2 cellular contexts compared by ENCODE assay signal in the genomic region with DNA sequence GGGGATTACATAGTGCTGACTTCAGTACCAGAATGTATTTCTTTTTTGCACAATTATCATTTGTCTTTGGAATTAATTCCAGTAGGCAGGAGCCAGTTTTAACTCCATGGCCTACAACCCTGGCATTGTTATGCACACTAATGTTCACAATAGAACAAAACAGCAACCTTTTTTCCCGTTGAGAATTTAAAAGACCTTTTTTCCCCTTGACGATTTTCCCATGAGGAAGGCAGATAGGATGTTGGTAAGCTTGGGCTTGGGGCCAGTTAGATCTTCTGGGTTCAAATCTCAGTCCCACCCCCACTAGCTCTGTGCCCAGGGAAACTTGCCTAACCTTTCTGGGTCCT.
TF ChIP-seq lines count a peak whose summit lies in the region.

No MANE protein-coding gene starts in this region.

TF ChIP-seq in GM23338, 12 proteins besides CTCF, POLR2A, EP300 and RAD21 (continued from another document):
- TF ChIP-seq EZH2phosphoT487 (IDR thresholded peaks at IDR 0.05; ENCODE audit: unreplicated experiment): no peak
- TF ChIP-seq, protein P1, sequence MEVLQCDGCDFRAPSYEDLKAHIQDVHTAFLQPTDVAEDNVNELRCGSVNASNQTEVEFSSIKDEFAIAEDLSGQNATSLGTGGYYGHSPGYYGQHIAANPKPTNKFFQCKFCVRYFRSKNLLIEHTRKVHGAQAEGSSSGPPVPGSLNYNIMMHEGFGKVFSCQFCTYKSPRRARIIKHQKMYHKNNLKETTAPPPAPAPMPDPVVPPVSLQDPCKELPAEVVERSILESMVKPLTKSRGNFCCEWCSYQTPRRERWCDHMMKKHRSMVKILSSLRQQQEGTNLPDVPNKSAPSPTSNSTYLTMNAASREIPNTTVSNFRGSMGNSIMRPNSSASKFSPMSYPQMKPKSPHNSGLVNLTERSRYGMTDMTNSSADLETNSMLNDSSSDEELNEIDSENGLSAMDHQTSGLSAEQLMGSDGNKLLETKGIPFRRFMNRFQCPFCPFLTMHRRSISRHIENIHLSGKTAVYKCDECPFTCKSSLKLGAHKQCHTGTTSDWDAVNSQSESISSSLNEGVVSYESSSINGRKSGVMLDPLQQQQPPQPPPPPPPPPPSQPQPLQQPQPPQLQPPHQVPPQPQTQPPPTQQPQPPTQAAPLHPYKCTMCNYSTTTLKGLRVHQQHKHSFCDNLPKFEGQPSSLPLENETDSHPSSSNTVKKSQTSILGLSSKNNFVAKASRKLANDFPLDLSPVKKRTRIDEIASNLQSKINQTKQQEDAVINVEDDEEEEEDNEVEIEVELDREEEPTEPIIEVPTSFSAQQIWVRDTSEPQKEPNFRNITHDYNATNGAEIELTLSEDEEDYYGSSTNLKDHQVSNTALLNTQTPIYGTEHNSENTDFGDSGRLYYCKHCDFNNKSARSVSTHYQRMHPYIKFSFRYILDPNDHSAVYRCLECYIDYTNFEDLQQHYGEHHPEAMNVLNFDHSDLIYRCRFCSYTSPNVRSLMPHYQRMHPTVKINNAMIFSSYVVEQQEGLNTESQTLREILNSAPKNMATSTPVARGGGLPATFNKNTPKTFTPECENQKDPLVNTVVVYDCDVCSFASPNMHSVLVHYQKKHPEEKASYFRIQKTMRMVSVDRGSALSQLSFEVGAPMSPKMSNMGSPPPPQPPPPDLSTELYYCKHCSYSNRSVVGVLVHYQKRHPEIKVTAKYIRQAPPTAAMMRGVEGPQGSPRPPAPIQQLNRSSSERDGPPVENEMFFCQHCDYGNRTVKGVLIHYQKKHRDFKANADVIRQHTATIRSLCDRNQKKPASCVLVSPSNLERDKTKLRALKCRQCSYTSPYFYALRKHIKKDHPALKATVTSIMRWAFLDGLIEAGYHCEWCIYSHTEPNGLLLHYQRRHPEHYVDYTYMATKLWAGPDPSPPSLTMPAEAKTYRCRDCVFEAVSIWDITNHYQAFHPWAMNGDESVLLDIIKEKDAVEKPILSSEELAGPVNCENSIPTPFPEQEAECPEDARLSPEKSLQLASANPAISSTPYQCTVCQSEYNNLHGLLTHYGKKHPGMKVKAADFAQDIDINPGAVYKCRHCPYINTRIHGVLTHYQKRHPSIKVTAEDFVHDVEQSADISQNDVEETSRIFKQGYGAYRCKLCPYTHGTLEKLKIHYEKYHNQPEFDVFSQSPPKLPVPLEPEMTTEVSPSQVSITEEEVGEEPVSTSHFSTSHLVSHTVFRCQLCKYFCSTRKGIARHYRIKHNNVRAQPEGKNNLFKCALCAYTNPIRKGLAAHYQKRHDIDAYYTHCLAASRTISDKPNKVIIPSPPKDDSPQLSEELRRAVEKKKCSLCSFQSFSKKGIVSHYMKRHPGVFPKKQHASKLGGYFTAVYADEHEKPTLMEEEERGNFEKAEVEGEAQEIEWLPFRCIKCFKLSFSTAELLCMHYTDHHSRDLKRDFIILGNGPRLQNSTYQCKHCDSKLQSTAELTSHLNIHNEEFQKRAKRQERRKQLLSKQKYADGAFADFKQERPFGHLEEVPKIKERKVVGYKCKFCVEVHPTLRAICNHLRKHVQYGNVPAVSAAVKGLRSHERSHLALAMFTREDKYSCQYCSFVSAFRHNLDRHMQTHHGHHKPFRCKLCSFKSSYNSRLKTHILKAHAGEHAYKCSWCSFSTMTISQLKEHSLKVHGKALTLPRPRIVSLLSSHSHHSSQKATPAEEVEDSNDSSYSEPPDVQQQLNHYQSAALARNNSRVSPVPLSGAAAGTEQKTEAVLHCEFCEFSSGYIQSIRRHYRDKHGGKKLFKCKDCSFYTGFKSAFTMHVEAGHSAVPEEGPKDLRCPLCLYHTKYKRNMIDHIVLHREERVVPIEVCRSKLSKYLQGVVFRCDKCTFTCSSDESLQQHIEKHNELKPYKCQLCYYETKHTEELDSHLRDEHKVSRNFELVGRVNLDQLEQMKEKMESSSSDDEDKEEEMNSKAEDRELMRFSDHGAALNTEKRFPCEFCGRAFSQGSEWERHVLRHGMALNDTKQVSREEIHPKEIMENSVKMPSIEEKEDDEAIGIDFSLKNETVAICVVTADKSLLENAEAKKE (CRISPR knock-in tag; IDR thresholded peaks at IDR 0.05): 0 out of 2 replicates have a peak, but pooled peaks have one; percentile 16
- no peak for TF ChIP-seq POLR2AphosphoS5 (IDR thresholded peaks at IDR 0.05; ENCODE audit: low read depth)
- TF ChIP-seq STAT1 (IDR thresholded peaks at IDR 0.05; ENCODE audit: unreplicated experiment): no peak

TF ChIP-seq in WTC11, 78 proteins besides CTCF, POLR2A, EP300 and RAD21 (continued from another document):
- TF ChIP-seq, protein P2, sequence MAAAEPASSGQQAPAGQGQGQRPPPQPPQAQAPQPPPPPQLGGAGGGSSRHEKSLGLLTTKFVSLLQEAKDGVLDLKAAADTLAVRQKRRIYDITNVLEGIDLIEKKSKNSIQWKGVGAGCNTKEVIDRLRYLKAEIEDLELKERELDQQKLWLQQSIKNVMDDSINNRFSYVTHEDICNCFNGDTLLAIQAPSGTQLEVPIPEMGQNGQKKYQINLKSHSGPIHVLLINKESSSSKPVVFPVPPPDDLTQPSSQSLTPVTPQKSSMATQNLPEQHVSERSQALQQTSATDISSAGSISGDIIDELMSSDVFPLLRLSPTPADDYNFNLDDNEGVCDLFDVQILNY (CRISPR knock-in tag; IDR thresholded peaks at IDR 0.05): no peak
- no peak for TF ChIP-seq TEAD4 (CRISPR knock-in tag; IDR thresholded peaks at IDR 0.05)
- TF ChIP-seq, protein P3, sequence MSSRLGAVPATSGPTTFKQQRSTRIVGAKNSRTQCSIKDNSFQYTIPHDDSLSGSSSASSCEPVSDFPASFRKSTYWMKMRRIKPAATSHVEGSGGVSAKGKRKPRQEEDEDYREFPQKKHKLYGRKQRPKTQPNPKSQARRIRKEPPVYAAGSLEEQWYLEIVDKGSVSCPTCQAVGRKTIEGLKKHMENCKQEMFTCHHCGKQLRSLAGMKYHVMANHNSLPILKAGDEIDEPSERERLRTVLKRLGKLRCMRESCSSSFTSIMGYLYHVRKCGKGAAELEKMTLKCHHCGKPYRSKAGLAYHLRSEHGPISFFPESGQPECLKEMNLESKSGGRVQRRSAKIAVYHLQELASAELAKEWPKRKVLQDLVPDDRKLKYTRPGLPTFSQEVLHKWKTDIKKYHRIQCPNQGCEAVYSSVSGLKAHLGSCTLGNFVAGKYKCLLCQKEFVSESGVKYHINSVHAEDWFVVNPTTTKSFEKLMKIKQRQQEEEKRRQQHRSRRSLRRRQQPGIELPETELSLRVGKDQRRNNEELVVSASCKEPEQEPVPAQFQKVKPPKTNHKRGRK (CRISPR knock-in tag; IDR thresholded peaks at IDR 0.05; ENCODE audit: borderline replicate concordance): no peak
- TF ChIP-seq, protein P4, sequence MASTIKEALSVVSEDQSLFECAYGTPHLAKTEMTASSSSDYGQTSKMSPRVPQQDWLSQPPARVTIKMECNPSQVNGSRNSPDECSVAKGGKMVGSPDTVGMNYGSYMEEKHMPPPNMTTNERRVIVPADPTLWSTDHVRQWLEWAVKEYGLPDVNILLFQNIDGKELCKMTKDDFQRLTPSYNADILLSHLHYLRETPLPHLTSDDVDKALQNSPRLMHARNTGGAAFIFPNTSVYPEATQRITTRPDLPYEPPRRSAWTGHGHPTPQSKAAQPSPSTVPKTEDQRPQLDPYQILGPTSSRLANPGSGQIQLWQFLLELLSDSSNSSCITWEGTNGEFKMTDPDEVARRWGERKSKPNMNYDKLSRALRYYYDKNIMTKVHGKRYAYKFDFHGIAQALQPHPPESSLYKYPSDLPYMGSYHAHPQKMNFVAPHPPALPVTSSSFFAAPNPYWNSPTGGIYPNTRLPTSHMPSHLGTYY (CRISPR knock-in tag; IDR thresholded peaks at IDR 0.05): no peak
- TF ChIP-seq, protein P5, sequence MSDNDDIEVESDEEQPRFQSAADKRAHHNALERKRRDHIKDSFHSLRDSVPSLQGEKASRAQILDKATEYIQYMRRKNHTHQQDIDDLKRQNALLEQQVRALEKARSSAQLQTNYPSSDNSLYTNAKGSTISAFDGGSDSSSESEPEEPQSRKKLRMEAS (CRISPR knock-in tag; IDR thresholded peaks at IDR 0.05): no peak
- TF ChIP-seq ZNF671 (CRISPR knock-in tag; IDR thresholded peaks at IDR 0.05): no peak
- TF ChIP-seq ETV6 (CRISPR knock-in tag; IDR thresholded peaks at IDR 0.05): no peak
TF ChIP-seq in WTC11: peak in this region for 0.
